Comparison of ENCODE assay signal across 21 cellular contexts in genomic region chr13:32745509-32745908, GRCh38.
DNase-seq lines count a peak whose midpoint lies in the region; ATAC-seq and TF ChIP-seq lines count a peak whose summit lies in the region.
"Had no signal": no experiment of that assay in that cellular context is flagged by ENCODE, and none has a peak within 500 bp of the region (broad histone marks: within the 10 kb centered on the region; RNA-seq: fewer than 3 reads in every experiment).

No MANE protein-coding gene starts in this region.

- H3K4me2 ChIP-seq in smooth muscle cell, result peak overlapping the region; percentile 58

- WGBS in smooth muscle cell (ENCODE audit: low lambda C conversion rate), result 48% methylated on average over 1 of the region's 1 CpG

- peaks cover 17% of the 10 kb centered on the region for H3K4me1 ChIP-seq in smooth muscle cell (ENCODE audit: low read depth)
- H3K4me1 ChIP-seq in gastrocnemius medialis, result no peaks in the 10 kb centered on the region

- no peaks in the 10 kb centered on the region for H3K27me3 Mint-ChIP-seq in central memory CD8-positive, alpha-beta T cell

- peaks cover 2% of the 10 kb centered on the region for H3K79me2 ChIP-seq in smooth muscle cell (ENCODE audit: low read depth)

- H3K27ac ChIP-seq in smooth muscle cell (ENCODE audit: low read depth), result peak overlapping the region; percentile 97
- no peak overlapping the region for H3K27ac ChIP-seq in gastrocnemius medialis
- H3K27ac ChIP-seq: 22Rv1 had no signal

- H2AFZ ChIP-seq in smooth muscle cell (ENCODE audit: low read depth), result no peak overlapping the region

- H3K27me3 ChIP-seq in smooth muscle cell (ENCODE audit: low read depth) (no peaks in the 10 kb centered on the region), gastrocnemius medialis (no peaks in the 10 kb centered on the region)
- H3K27me3 ChIP-seq: MG63 had no signal

- no peak for ATAC-seq in central memory CD8-positive, alpha-beta T cell (replicated peaks; ENCODE audit: extremely low read depth, poor library complexity, severe bottlenecking)
- ATAC-seq in gastrocnemius medialis (no peak), GM19351 (IDR thresholded peaks at IDR 0.05; ENCODE audit: unreplicated experiment) (no peak)

- peaks cover 12% of the 10 kb centered on the region for H3K4me1 Mint-ChIP-seq in central memory CD8-positive, alpha-beta T cell

- peak overlapping the region; percentile 81 for H3K9ac ChIP-seq in smooth muscle cell (ENCODE audit: low read depth)

- TF ChIP-seq POLR2A in gastrocnemius medialis (IDR thresholded peaks at IDR 0.05), result no peak

- H3F3A ChIP-seq in smooth muscle cell (ENCODE audit: low read depth), result peaks cover 6% of the 10 kb centered on the region

- H4K20me1 ChIP-seq in smooth muscle cell (ENCODE audit: low read depth), result no peaks in the 10 kb centered on the region

- H3K9me3 Mint-ChIP-seq in central memory CD8-positive, alpha-beta T cell, result no peaks in the 10 kb centered on the region
- H3K9me3 Mint-ChIP-seq: H9 had no signal

- peaks cover 22% of the 10 kb centered on the region for H3K36me3 Mint-ChIP-seq in central memory CD8-positive, alpha-beta T cell (ENCODE audit: insufficient read depth)

- no peaks in the 10 kb centered on the region for H3K9me3 ChIP-seq in smooth muscle cell (replicated peaks; ENCODE audit: low read depth)
- no peaks in the 10 kb centered on the region for H3K9me3 ChIP-seq in gastrocnemius medialis
- H3K9me3 ChIP-seq: MG63 had no signal

- peak overlapping the region; percentile 60 for H3K27ac Mint-ChIP-seq in central memory CD8-positive, alpha-beta T cell (ENCODE audit: low read depth)
- H3K27ac Mint-ChIP-seq: H9 had no signal

- intact Hi-C loops in gastrocnemius medialis (cut with DNase I; ENCODE audit: low total_unique reads), result no loop called here

- H3K4me3 ChIP-seq in smooth muscle cell (no peak overlapping the region), gastrocnemius medialis (no peak overlapping the region)
- H3K4me3 ChIP-seq: MG63 had no signal

- DNase-seq in NCI-H82 (lab: John Stamatoyannopoulos, UW) (peak; percentile 59), NCI-H82 treated with DMSO at 0.1 percent for 48 hours (lab: John Stamatoyannopoulos, UW; ENCODE audit: unreplicated experiment) (no peak), myocyte (ENCODE audit: low read depth) (peak; percentile 35), smooth muscle cell (lab: John Stamatoyannopoulos, UW; ENCODE audit: unreplicated experiment) (no peak), NCI-H2227 treated with DMSO at 0.1 percent for 48 hours (lab: John Stamatoyannopoulos, UW) (no peak), gastrocnemius medialis (no peak)
- DNase-seq in central memory CD8-positive, alpha-beta T cell (ENCODE audit: low spot score in 2 of 2), result no peak
- DNase-seq: DND-41; H9; Kasumi-1; MG63; NCI-H1048; NCI-H1436 treated with DMSO at 0.1 percent for 48 hours; NCI-H2029; NCI-H446 treated with DMSO at 0.1 percent for 48 hours; NCI-H69; NK-92 treated with Interleukin-12 subunit alpha and Interleukin-12 subunit beta, amount 100 ng/mL, for 24 hours; OCI-M1; SHP77 had no signal

- H3K4me3 Mint-ChIP-seq in central memory CD8-positive, alpha-beta T cell, result no peak overlapping the region
- H3K4me3 Mint-ChIP-seq: H9 had no signal

- H3K36me3 ChIP-seq in smooth muscle cell (ENCODE audit: low read depth), result no peaks in the 10 kb centered on the region
- H3K36me3 ChIP-seq in gastrocnemius medialis, result peaks cover 0 to 19% of the 10 kb centered on the region in 2 donors

- in situ Hi-C loops in gastrocnemius medialis (cut with MboI; ENCODE audit: low sequenced_read_pairs in 4 of 4), result no loop called here

- TF ChIP-seq CTCF in smooth muscle cell (IDR thresholded peaks at IDR 0.05; ENCODE audit: borderline replicate concordance, insufficient read depth, poor library complexity, severe bottlenecking), result no peak
- no peak for TF ChIP-seq CTCF in gastrocnemius medialis (IDR thresholded peaks at IDR 0.05 in 4 of 5, conservative IDR thresholded peaks at IDR 0.05 in 1 of 5)

Comparison
In these comparisons a context has a peak if more than half of its experiments do, and no peak if none do; other contexts are left out.
1. DNase-seq: peak in NCI-H82 (single experiment) and myocyte (single experiment); none in NCI-H82 treated with DMSO at 0.1 percent for 48 hours (single experiment), central memory CD8-positive, alpha-beta T cell (0 of 2), smooth muscle cell (single experiment), NCI-H2227 treated with DMSO at 0.1 percent for 48 hours (single experiment) and gastrocnemius medialis (0 of 2).